Comparison of ENCODE assay signal across 25 cellular contexts in genomic region chr21:42303443-42303842, GRCh38. TPM values are rescaled to one million over a fixed set of nuclear protein-coding genes. Genes with fewer than 3 reads are reported as not detected.
A peak's percentile ranks its signal among the peaks of the same experiment; 100 is the strongest.
DNase-seq lines count a peak whose midpoint lies in the region; ATAC-seq and TF ChIP-seq lines count a peak whose summit lies in the region.
"Had no signal": no experiment of that assay in that cellular context is flagged by ENCODE, and none has a peak within 500 bp of the region (broad histone marks: within the 10 kb centered on the region; RNA-seq: fewer than 3 reads in every experiment).

No MANE protein-coding gene starts in this region.

- H3K4me1 ChIP-seq in osteoblast (ENCODE audit: insufficient read depth, low read length), result no peaks in the 10 kb centered on the region
- H3K4me1 ChIP-seq: A549 had no signal

- H2AFZ ChIP-seq in osteoblast (ENCODE audit: low read length), result no peak overlapping the region

- peaks cover 5% of the 10 kb centered on the region for H3K27me3 ChIP-seq in osteoblast (ENCODE audit: insufficient read depth, low read length)
- H3K27me3 ChIP-seq: BLaER1 treated with 17β-estradiol and CSF1 and Interleukin-3, amounts not matched to agents 10 nM and 100 nM had no signal

- DNase-seq in NCI-H748 (lab: John Stamatoyannopoulos, UW; ENCODE audit: unreplicated experiment) (peak; percentile 54), NCI-H748 treated with DMSO at 0.1 percent for 48 hours (lab: John Stamatoyannopoulos, UW) (no peak), osteoblast (ENCODE audit: insufficient read length, low spot score, missing footprints) (peak; percentile 37), CD1c-positive myeloid dendritic cell (ENCODE audit: extremely low spot score) (no peak)
- DNase-seq in activated naive CD8-positive, alpha-beta T cell treated with anti-CD3 and anti-CD28 coated beads, Interleukin-2, amount 50 U/mL, for 24 hours, result no peak
- DNase-seq: AML-193; CD4-positive, alpha-beta memory T cell; CD4-positive, CD25-positive, alpha-beta regulatory T cell; CD8-positive, alpha-beta memory T cell; COR-L47; DMS 273 treated with DMSO at 0.1 percent for 48 hours; DMS153; DMS53; DND-41; EL; GDM1 had no signal

- H3K4me1 Mint-ChIP-seq in activated naive CD8-positive, alpha-beta T cell treated with anti-CD3 and anti-CD28 coated beads, Interleukin-2, amount 50 U/mL, for 24 hours, result peaks cover 7% of the 10 kb centered on the region
- H3K4me1 Mint-ChIP-seq: CD4-positive, CD25-positive, alpha-beta regulatory T cell had no signal

- H3K36me3 ChIP-seq in osteoblast (ENCODE audit: insufficient read depth, low read length), result no peaks in the 10 kb centered on the region

- H3K4me2 ChIP-seq in osteoblast (ENCODE audit: insufficient read depth, low read length), result no peak overlapping the region
- H3K4me2 ChIP-seq: A549 had no signal

- H3K36me3 Mint-ChIP-seq in activated naive CD8-positive, alpha-beta T cell treated with anti-CD3 and anti-CD28 coated beads, Interleukin-2, amount 50 U/mL, for 24 hours (ENCODE audit: low read depth), result no peaks in the 10 kb centered on the region
- H3K36me3 Mint-ChIP-seq: CD4-positive, alpha-beta memory T cell; CD4-positive, CD25-positive, alpha-beta regulatory T cell; CD8-positive, alpha-beta memory T cell had no signal

- TF ChIP-seq CTCF in osteoblast (IDR thresholded peaks at IDR 0.05; ENCODE audit: extremely low read depth, low read depth, low read length), result no peak

- no peak overlapping the region for H3K27ac ChIP-seq in osteoblast (ENCODE audit: low read depth, low read length)
- H3K27ac ChIP-seq: 22Rv1; A549; BLaER1 treated with 17β-estradiol and CSF1 and Interleukin-3, amounts not matched to agents 10 nM and 100 nM; C4-2B had no signal

- H3K9me3 Mint-ChIP-seq in activated naive CD8-positive, alpha-beta T cell treated with anti-CD3 and anti-CD28 coated beads, Interleukin-2, amount 50 U/mL, for 24 hours, result no peaks in the 10 kb centered on the region
- H3K9me3 Mint-ChIP-seq: CD4-positive, alpha-beta memory T cell; CD4-positive, CD25-positive, alpha-beta regulatory T cell; CD8-positive, alpha-beta memory T cell had no signal

- no peaks in the 10 kb centered on the region for H3K9me3 ChIP-seq in osteoblast (ENCODE audit: low read depth, low read length)
- H3K9me3 ChIP-seq: A549; BLaER1 treated with 17β-estradiol and CSF1 and Interleukin-3, amounts not matched to agents 10 nM and 100 nM had no signal

- no peak overlapping the region for H3K4me3 Mint-ChIP-seq in activated naive CD8-positive, alpha-beta T cell treated with anti-CD3 and anti-CD28 coated beads, Interleukin-2, amount 50 U/mL, for 24 hours
- H3K4me3 Mint-ChIP-seq: B cell; CD4-positive, alpha-beta memory T cell; CD4-positive, CD25-positive, alpha-beta regulatory T cell; CD8-positive, alpha-beta memory T cell had no signal

- no peak overlapping the region for H3K27ac Mint-ChIP-seq in activated naive CD8-positive, alpha-beta T cell treated with anti-CD3 and anti-CD28 coated beads, Interleukin-2, amount 50 U/mL, for 24 hours
- H3K27ac Mint-ChIP-seq: B cell; CD8-positive, alpha-beta memory T cell had no signal

- peaks cover 2% of the 10 kb centered on the region for H3K27me3 Mint-ChIP-seq in activated naive CD8-positive, alpha-beta T cell treated with anti-CD3 and anti-CD28 coated beads, Interleukin-2, amount 50 U/mL, for 24 hours

- ATAC-seq in activated naive CD8-positive, alpha-beta T cell treated with anti-CD3 and anti-CD28 coated beads, Interleukin-2, amount 50 U/mL, for 24 hours, result no peak
- ATAC-seq: A549, GM12878 had no signal

- no peak overlapping the region for H3K4me3 ChIP-seq in osteoblast (ENCODE audit: insufficient read depth, low read length)
- H3K4me3 ChIP-seq: A549; BLaER1 treated with 17β-estradiol and CSF1 and Interleukin-3, amounts not matched to agents 10 nM and 100 nM; GM12878 had no signal

- H3K79me2 ChIP-seq in osteoblast (ENCODE audit: insufficient read depth, low read length), result no peaks in the 10 kb centered on the region

- no peaks in the 10 kb centered on the region for H4K20me1 ChIP-seq in osteoblast (ENCODE audit: insufficient read depth, low read length)

RNA-seq across cellular contexts. Expression of gene TFF3, which starts 11.8 kb away (rescaled TPM):
- total RNA-seq in osteoblast, result not detected in 2 replicates
- total RNA-seq: A172; B cell; CD4-positive, alpha-beta memory T cell; CD4-positive, CD25-positive, alpha-beta regulatory T cell; CD8-positive, alpha-beta memory T cell; G401; GM12878 had no signal

RNA-seq across cellular contexts. Expression of gene TFF2, which starts 47.4 kb away (rescaled TPM):
- total RNA-seq in osteoblast, result not detected in 2 replicates
- total RNA-seq: A172; B cell; CD4-positive, alpha-beta memory T cell; CD4-positive, CD25-positive, alpha-beta regulatory T cell; CD8-positive, alpha-beta memory T cell; Daoy; G401; GM12878 had no signal

Comparison
In these comparisons a context has a peak if more than half of its experiments do, and no peak if none do; other contexts are left out.
1. DNase-seq: peak in NCI-H748 (single experiment) and osteoblast (single experiment); none in NCI-H748 treated with DMSO at 0.1 percent for 48 hours (single experiment), CD1c-positive myeloid dendritic cell (single experiment) and activated naive CD8-positive, alpha-beta T cell treated with anti-CD3 and anti-CD28 coated beads, Interleukin-2, amount 50 U/mL, for 24 hours (single experiment).